Comparison of ENCODE assay signal across 1 cellular context in genomic region chr6:13814176-13814937, GRCh38.
TF ChIP-seq lines count a peak whose summit lies in the region.

MCUR1 (minus strand) TSS chr6:13814557; CDS start chr6:13814429, 128 bp downstream.

TF ChIP-seq in HepG2, 621 proteins besides CTCF, POLR2A, EP300 and RAD21 (continued from another document):
- TF ChIP-seq ZFP36 (IDR thresholded peaks at IDR 0.05; ENCODE audit: borderline replicate concordance, low read depth, low read length, partially characterized antibody), result no peak
